ENCODE assay signal across 1 cellular context in the genomic region with DNA sequence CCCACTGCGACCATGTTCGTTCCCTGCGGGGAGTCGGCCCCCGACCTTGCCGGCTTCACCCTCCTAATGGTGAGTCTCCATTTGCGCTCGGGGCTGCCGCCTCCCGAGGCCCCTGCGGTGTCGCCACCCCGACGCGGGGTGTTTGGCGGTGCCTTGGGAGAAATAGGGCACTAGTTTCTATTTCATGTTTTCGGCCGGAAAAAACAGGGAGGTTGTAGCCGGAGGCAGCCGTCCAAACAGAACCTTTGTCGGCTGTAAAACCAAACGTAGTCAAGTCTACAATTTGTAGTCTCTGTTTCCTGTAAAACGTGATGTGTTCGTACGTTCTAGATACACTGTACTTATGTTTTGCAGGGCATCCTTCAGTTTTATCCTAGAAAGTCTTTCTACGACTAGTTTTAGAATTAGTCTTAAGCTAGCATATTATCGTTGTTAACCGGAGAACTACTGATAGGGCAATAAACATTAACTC.
TF ChIP-seq lines count a peak whose summit lies in the region.

No MANE protein-coding gene starts in this region.

TF ChIP-seq in H1, 55 proteins besides CTCF, POLR2A, EP300 and RAD21:
- TF ChIP-seq KDM5A (IDR thresholded peaks at IDR 0.05; ENCODE audit: low read length) (0 out of 2 replicates have a peak, but pooled peaks have one; percentile 41), PHF8 (conservative IDR thresholded peaks at IDR 0.05; ENCODE audit: low read depth, low read length) (peak; percentile 74), SIN3A (conservative IDR thresholded peaks at IDR 0.05 in 1 of 2, IDR thresholded peaks at IDR 0.05 in 1 of 2; ENCODE audit: low read depth in 1 of 2, low read length in 2 of 2) (0 out of 4 replicates have a peak, but pooled peaks have one; percentile 17 to 27), EGR1 (IDR thresholded peaks at IDR 0.05; ENCODE audit: borderline replicate concordance, low read depth, low read length) (no peak), ASH2L (IDR thresholded peaks at IDR 0.05; ENCODE audit: low read length) (peak; percentile 73), NRF1 (IDR thresholded peaks at IDR 0.05; ENCODE audit: low read depth, low read length) (no peak)
